19 cellular contexts compared by ENCODE assay signal in genomic region chr12:96422192-96422591, GRCh38. TPM values are rescaled to one million over a fixed set of nuclear protein-coding genes. Genes with fewer than 3 reads are reported as not detected.
DNase-seq lines count a peak whose midpoint lies in the region; ATAC-seq lines count a peak whose summit lies in the region.
"Had no signal": no experiment of that assay in that cellular context is flagged by ENCODE, and none has a peak within 500 bp of the region (broad histone marks: within the 10 kb centered on the region; RNA-seq: fewer than 3 reads in every experiment).

No MANE protein-coding gene starts in this region.

- H3K4me1 ChIP-seq in adipocyte (ENCODE audit: control insufficient read depth, insufficient read depth, low read length) (peaks cover 50% of the 10 kb centered on the region), skeletal muscle satellite cell (ENCODE audit: control insufficient read depth, insufficient read depth, low read length) (peaks cover 41% of the 10 kb centered on the region)
- H3K4me1 ChIP-seq: body of pancreas had no signal

- H3K36me3 ChIP-seq in adipocyte (ENCODE audit: control insufficient read depth, insufficient read depth, low read length, severe bottlenecking) (no peaks in the 10 kb centered on the region), skeletal muscle satellite cell (ENCODE audit: insufficient read depth, low read length) (no peaks in the 10 kb centered on the region)
- H3K36me3 ChIP-seq: ovary had no signal

- H3K9ac ChIP-seq in adipocyte (ENCODE audit: low read length) (peak overlapping the region; percentile 62), skeletal muscle satellite cell (ENCODE audit: low read depth, low read length) (peak overlapping the region; percentile 49)

- no peak overlapping the region for H3K4me3 ChIP-seq in adipocyte (ENCODE audit: low read length)
- H3K4me3 ChIP-seq in skeletal muscle satellite cell (ENCODE audit: low read length): no peak overlapping the region
- H3K4me3 ChIP-seq: body of pancreas, ovary had no signal

- H3K4me2 ChIP-seq in skeletal muscle satellite cell (ENCODE audit: low read length): no peak overlapping the region

- H3K36me3 Mint-ChIP-seq in T-helper 17 cell (ENCODE audit: low read depth): no peaks in the 10 kb centered on the region
- H3K36me3 Mint-ChIP-seq: activated naive CD4-positive, alpha-beta T cell treated with anti-CD3 and anti-CD28 coated beads, Interleukin-2, amount 50 U/mL, for 24 hours; naive thymus-derived CD8-positive, alpha-beta T cell had no signal

- H3K4me1 Mint-ChIP-seq in T-helper 17 cell: peaks cover 17% of the 10 kb centered on the region

- no peaks in the 10 kb centered on the region for H3K27me3 ChIP-seq in adipocyte (replicated peaks; ENCODE audit: control insufficient read depth, insufficient read depth, low read length)
- H3K27me3 ChIP-seq in skeletal muscle satellite cell (ENCODE audit: control insufficient read depth, insufficient read depth, low read length): no peaks in the 10 kb centered on the region
- H3K27me3 ChIP-seq: body of pancreas, ovary had no signal

- H3K27ac Mint-ChIP-seq in T-helper 17 cell: no peak overlapping the region
- H3K27ac Mint-ChIP-seq: activated naive CD4-positive, alpha-beta T cell treated with anti-CD3 and anti-CD28 coated beads, Interleukin-2, amount 50 U/mL, for 24 hours; B cell had no signal

- DNase-seq in NCI-H1694 treated with DMSO at 0.1 percent for 48 hours (lab: John Stamatoyannopoulos, UW): peak; percentile 39
- DNase-seq in NCI-H1694 (lab: John Stamatoyannopoulos, UW): no peak
- peak; percentile 47 for DNase-seq in adipocyte (ENCODE audit: low read depth)
- DNase-seq in fibroblast of peridontal ligament (ENCODE audit: extremely low read depth): peak; percentile 77
- DNase-seq in T-helper 17 cell: no peak
- DNase-seq in DMS153 treated with DMSO at 0.1 percent for 48 hours (lab: John Stamatoyannopoulos, UW; ENCODE audit: unreplicated experiment): no peak
- DNase-seq: activated T-cell treated with anti-CD3 and anti-CD28 coated beads, Interleukin-2, amount 50 U/mL, for 48 hours; body of pancreas; mesendoderm; naive thymus-derived CD8-positive, alpha-beta T cell; NCI-H2081 treated with DMSO at 0.1 percent for 48 hours; NCI-H510A treated with DMSO at 0.1 percent for 48 hours; ovary; right cardiac atrium had no signal

- H3K9me3 ChIP-seq in adipocyte (ENCODE audit: control insufficient read depth, low read length) (no peaks in the 10 kb centered on the region), skeletal muscle satellite cell (replicated peaks; ENCODE audit: low read length) (no peaks in the 10 kb centered on the region), T-helper 17 cell (ENCODE audit: control insufficient read depth, low read length, poor library complexity, severe bottlenecking) (no peaks in the 10 kb centered on the region)
- H3K9me3 ChIP-seq: body of pancreas, ovary had no signal

- H3K4me3 Mint-ChIP-seq in T-helper 17 cell: no peak overlapping the region
- H3K4me3 Mint-ChIP-seq: activated naive CD4-positive, alpha-beta T cell treated with anti-CD3 and anti-CD28 coated beads, Interleukin-2, amount 50 U/mL, for 24 hours; B cell had no signal

- H3K27me3 Mint-ChIP-seq in T-helper 17 cell: no peaks in the 10 kb centered on the region
- H3K27me3 Mint-ChIP-seq: activated naive CD4-positive, alpha-beta T cell treated with anti-CD3 and anti-CD28 coated beads, Interleukin-2, amount 50 U/mL, for 24 hours; B cell; naive thymus-derived CD8-positive, alpha-beta T cell had no signal

- ATAC-seq in GM19452 (IDR thresholded peaks at IDR 0.05; ENCODE audit: unreplicated experiment): no peak
- no peak for ATAC-seq in T-helper 17 cell
- ATAC-seq: activated CD4-positive, CD25-positive, alpha-beta regulatory T cell treated with anti-CD3 and anti-CD28 coated beads, Interleukin-2, amount 50 U/mL, for 24 hours; body of pancreas; naive thymus-derived CD8-positive, alpha-beta T cell; right cardiac atrium had no signal

RNA-seq across cellular contexts. Expression of gene CDK17, which starts 22.0 kb away (rescaled TPM):
- total RNA-seq in skeletal muscle satellite cell (2012; rRNA removed): 48.3 and 56.0 TPM in 2 replicates
- 100 to 1,000 TPM; 123 to 131 TPM for total RNA-seq in T-helper 17 cell

Comparison
In these comparisons a context has a peak if more than half of its experiments do, and no peak if none do; other contexts are left out.
1. DNase-seq: peak in NCI-H1694 treated with DMSO at 0.1 percent for 48 hours (single experiment), adipocyte (single experiment) and fibroblast of peridontal ligament (single experiment); none in NCI-H1694 (single experiment), T-helper 17 cell (0 of 3) and DMS153 treated with DMSO at 0.1 percent for 48 hours (single experiment).